ENCODE assay signal across 1 cellular context in genomic region chr18:63155910-63156773, GRCh38.
TF ChIP-seq lines count a peak whose summit lies in the region.

No MANE protein-coding gene starts in this region.

TF ChIP-seq in HCT116, 20 proteins besides CTCF, POLR2A, EP300 and RAD21 (continued from another document):
- no peak for TF ChIP-seq REST (IDR thresholded peaks at IDR 0.05; ENCODE audit: low read depth)
- TF ChIP-seq POLR2AphosphoS5 (IDR thresholded peaks at IDR 0.05; ENCODE audit: low read depth, low read length): no peak
